Comparison of ENCODE assay signal across 8 cellular contexts in genomic region chr2:126656311-126657145, GRCh38. TPM values are rescaled to one million over a fixed set of nuclear protein-coding genes. Genes with fewer than 3 reads are reported as not detected.
DNase-seq lines count a peak whose midpoint lies in the region; ATAC-seq and TF ChIP-seq lines count a peak whose summit lies in the region.

No MANE protein-coding gene starts in this region.

- H3K4me3 ChIP-seq in GM12864 (ENCODE audit: low read depth, low read length) (peak overlapping the region; percentile 80), HEK293 (ENCODE audit: low read depth, low read length) (peak overlapping the region; percentile 37), right atrium auricular region (peak overlapping the region; percentile 62 to 76)

- POLR2A ChIA-PET in HEK293 (lab: Yijun Ruan, JAX) = no interaction called here

- H3K9me3 Mint-ChIP-seq in activated naive CD8-positive, alpha-beta T cell treated with anti-CD3 and anti-CD28 coated beads for 36 hours = peaks cover 2% of the 10 kb centered on the region

- ATAC-seq in sciatic nerve = peak; percentile 32

- peak overlapping the region; percentile 97 for H3K4me3 Mint-ChIP-seq in activated naive CD8-positive, alpha-beta T cell treated with anti-CD3 and anti-CD28 coated beads for 36 hours

- no peaks in the 10 kb centered on the region for H3K9me3 ChIP-seq in HEK293 (ENCODE audit: control insufficient read depth, insufficient read depth, low read depth, low read length)
- no peaks in the 10 kb centered on the region for H3K9me3 ChIP-seq in right atrium auricular region

- TF ChIP-seq CTCF in GM12864 (IDR thresholded peaks at IDR 0.05; ENCODE audit: low read depth, low read length, missing control alignments) = no peak
- no peak for TF ChIP-seq CTCF in HEK293 (tag by site-specific recombination; IDR thresholded peaks at IDR 0.05)
- no peak for TF ChIP-seq CTCF in right atrium auricular region (IDR thresholded peaks at IDR 0.05)

- H3K27me3 ChIP-seq in right atrium auricular region = no peaks in the 10 kb centered on the region

- H3K36me3 Mint-ChIP-seq in activated naive CD8-positive, alpha-beta T cell treated with anti-CD3 and anti-CD28 coated beads for 36 hours = peaks cover 42% of the 10 kb centered on the region

- no peaks in the 10 kb centered on the region for H3K27me3 Mint-ChIP-seq in activated naive CD8-positive, alpha-beta T cell treated with anti-CD3 and anti-CD28 coated beads for 36 hours

- CTCF ChIA-PET in HEK293 (lab: Yijun Ruan, JAX) = no interaction called here

- H3K36me3 ChIP-seq in HEK293 (ENCODE audit: control insufficient read depth in 2 of 2, insufficient read depth in 1 of 2, low read length in 2 of 2) (no peaks in the 10 kb centered on the region), right atrium auricular region (no peaks in the 10 kb centered on the region)

- DNase-seq in GM12864 (ENCODE audit: low read depth) (no peak), MV-4-11 (lab: John Stamatoyannopoulos, UW) (peak; percentile 53), right atrium auricular region (ENCODE audit: low spot score) (no peak), sciatic nerve (ENCODE audit: low spot score) (peak; percentile 74), NCI-H510A treated with DMSO at 0.1 percent for 48 hours (lab: John Stamatoyannopoulos, UW) (no peak), NCI-H1694 treated with DMSO at 0.1 percent for 48 hours (lab: John Stamatoyannopoulos, UW) (no peak)
- peak; percentile 55 for DNase-seq in activated naive CD8-positive, alpha-beta T cell treated with anti-CD3 and anti-CD28 coated beads for 36 hours

- intact Hi-C loops in sciatic nerve (cut with DNase I) = no loop called here

- peaks cover 4% of the 10 kb centered on the region; the same call in 1 of the 2 replicates for H3K4me1 ChIP-seq in HEK293 (ENCODE audit: control insufficient read depth, insufficient read depth, low read length)
- H3K4me1 ChIP-seq in right atrium auricular region = peaks cover 0 to 70% of the 10 kb centered on the region in 2 donors

- H3K27ac ChIP-seq in HEK293 (ENCODE audit: extremely low read depth, low read depth, low read length) = no peak overlapping the region; the same call in 1 of the 2 replicates
- H3K27ac ChIP-seq in right atrium auricular region = peak overlapping the region; percentile 92 to 99

- H3K27ac Mint-ChIP-seq in activated naive CD8-positive, alpha-beta T cell treated with anti-CD3 and anti-CD28 coated beads for 36 hours = peak overlapping the region; percentile 98

- peaks cover 45% of the 10 kb centered on the region for H3K4me1 Mint-ChIP-seq in activated naive CD8-positive, alpha-beta T cell treated with anti-CD3 and anti-CD28 coated beads for 36 hours

TF ChIP-seq in HEK293, 187 proteins besides CTCF, POLR2A, EP300 and RAD21:
- TF ChIP-seq OSR2 (tag by site-specific recombination; IDR thresholded peaks at IDR 0.05) = no peak
- no peak for TF ChIP-seq ZNF837 (tag by site-specific recombination; IDR thresholded peaks at IDR 0.05)
- TF ChIP-seq ZNF433 (tag by site-specific recombination; IDR thresholded peaks at IDR 0.05; ENCODE audit: low read depth) = no peak
- no peak for TF ChIP-seq KLF8 (tag by site-specific recombination; IDR thresholded peaks at IDR 0.05)
- TF ChIP-seq SCRT1 (tag by site-specific recombination; IDR thresholded peaks at IDR 0.05; ENCODE audit: borderline replicate concordance) = no peak
- no peak for TF ChIP-seq YY2 (tag by site-specific recombination; IDR thresholded peaks at IDR 0.05)
- TF ChIP-seq ZNF112 (tag by site-specific recombination; IDR thresholded peaks at IDR 0.05) = no peak
- TF ChIP-seq ZNF155 (tag by site-specific recombination; IDR thresholded peaks at IDR 0.05) = no peak
- TF ChIP-seq ZNF473 (tag by site-specific recombination; IDR thresholded peaks at IDR 0.05) = no peak
- no peak for TF ChIP-seq ZNF701 (tag by site-specific recombination; IDR thresholded peaks at IDR 0.05)
- no peak for TF ChIP-seq ZNF664 (tag by site-specific recombination; IDR thresholded peaks at IDR 0.05)
- no peak for TF ChIP-seq GLI4 (tag by site-specific recombination; IDR thresholded peaks at IDR 0.05)
- no peak for TF ChIP-seq KLF9 (tag by site-specific recombination; IDR thresholded peaks at IDR 0.05; ENCODE audit: low read depth)
- TF ChIP-seq KLF1 (tag by site-specific recombination; IDR thresholded peaks at IDR 0.05) = no peak
- no peak for TF ChIP-seq ZNF560 (tag by site-specific recombination; IDR thresholded peaks at IDR 0.05; ENCODE audit: borderline replicate concordance)
- no peak for TF ChIP-seq ZNF140 (tag by site-specific recombination; IDR thresholded peaks at IDR 0.05)
- no peak for TF ChIP-seq ZFP41 (tag by site-specific recombination; IDR thresholded peaks at IDR 0.05; ENCODE audit: borderline replicate concordance)

RNA-seq across cellular contexts. Expression of gene GYPC, which starts 0.6 kb away (rescaled TPM):
- 100 to 1,000 TPM; 171 to 179 TPM for total RNA-seq in activated naive CD8-positive, alpha-beta T cell treated with anti-CD3 and anti-CD28 coated beads for 36 hours
- 10 to 100 TPM; 53.8 to 74.9 TPM for total RNA-seq in right atrium auricular region
- 89.2 TPM for total RNA-seq in sciatic nerve

Comparison
In these comparisons a context has a peak if more than half of its experiments do, and no peak if none do; other contexts are left out.
1. DNase-seq: peak in MV-4-11 (single experiment), activated naive CD8-positive, alpha-beta T cell treated with anti-CD3 and anti-CD28 coated beads for 36 hours (single experiment) and sciatic nerve (single experiment); none in GM12864 (single experiment), right atrium auricular region (single experiment), NCI-H510A treated with DMSO at 0.1 percent for 48 hours (single experiment) and NCI-H1694 treated with DMSO at 0.1 percent for 48 hours (single experiment).
2. Peak in every context shown above with its lines, with median percentiles within 50 percentile points of each other: H3K4me3 ChIP-seq.